ENCODE assay signal across 8 cellular contexts in genomic region chr2:209208211-209208610, GRCh38.
DNase-seq lines count a peak whose midpoint lies in the region; ATAC-seq lines count a peak whose summit lies in the region.

No MANE protein-coding gene starts in this region.

- no peak overlapping the region for H3K4me3 ChIP-seq in Jurkat, Clone E6-1 (ENCODE audit: low read length)

- H3K4me1 Mint-ChIP-seq in immature natural killer cell: peaks cover 0 to 5% of the 10 kb centered on the region in 2 donors

- peaks cover 0 to 34% (median 9%) of the 10 kb centered on the region in 6 donors for H3K9me3 Mint-ChIP-seq in immature natural killer cell

- no peaks in the 10 kb centered on the region for H3K36me3 Mint-ChIP-seq in immature natural killer cell

- no peaks in the 10 kb centered on the region for H3K27me3 Mint-ChIP-seq in immature natural killer cell (ENCODE audit: low read depth in 3 of 3)

- H3K4me3 Mint-ChIP-seq in immature natural killer cell: peak overlapping the region in 2 of 5 donors; percentile 15 to 71

- peak; percentile 80 for ATAC-seq in GM21360 (IDR thresholded peaks at IDR 0.05; ENCODE audit: unreplicated experiment)

- H3K27ac Mint-ChIP-seq in immature natural killer cell: no peak overlapping the region

- peak; percentile 27 for DNase-seq in GM03348 (ENCODE audit: low spot score)
- peak; percentile 37 for DNase-seq in Jurkat, Clone E6-1 (ENCODE audit: low read depth, low spot score)
- peak; percentile 6 to 19 for DNase-seq in activated CD4-positive, alpha-beta T cell treated with anti-CD3 and anti-CD28 coated beads, Interleukin-2, amount 50 U/mL, for 48 hours
- DNase-seq in iris pigment epithelial cell (ENCODE audit: low read depth): peak; percentile 2
- no peak for DNase-seq in NCI-H187 treated with DMSO at 0.1 percent for 48 hours (lab: John Stamatoyannopoulos, UW)
- no peak for DNase-seq in immature natural killer cell
- no peak for DNase-seq in GM19240 (ENCODE audit: insufficient read length, low spot score)

Comparison
In these comparisons a context has a peak if more than half of its experiments do, and no peak if none do; other contexts are left out.
1. DNase-seq: peak in GM03348 (single experiment), Jurkat, Clone E6-1 (single experiment), activated CD4-positive, alpha-beta T cell treated with anti-CD3 and anti-CD28 coated beads, Interleukin-2, amount 50 U/mL, for 48 hours (2 of 2) and iris pigment epithelial cell (single experiment); none in NCI-H187 treated with DMSO at 0.1 percent for 48 hours (single experiment), immature natural killer cell (0 of 3) and GM19240 (single experiment).